ENCODE assay signal across 15 cellular contexts in genomic region chr5:59483971-59484472, GRCh38.
A peak's percentile ranks its signal among the peaks of the same experiment; 100 is the strongest.
DNase-seq lines count a peak whose midpoint lies in the region; ATAC-seq and FAIRE-seq lines count a peak whose summit lies in the region.
"Had no signal": no experiment of that assay in that cellular context is flagged by ENCODE, and none has a peak within 500 bp of the region (broad histone marks: within the 10 kb centered on the region; RNA-seq: fewer than 3 reads in every experiment).

No MANE protein-coding gene starts in this region.

- FAIRE-seq in urothelium cell line (lab: Jason Lieb, UNC), result no peak
- FAIRE-seq: G401.6 had no signal

- peak; percentile 80 for ATAC-seq in activated T-helper 17 cell treated with anti-CD3 and anti-CD28 coated beads, Interleukin-2, amount 50 U/mL, for 72 hours (replicated peaks)
- no peak for ATAC-seq in HG03442 (IDR thresholded peaks at IDR 0.05; ENCODE audit: unreplicated experiment)
- ATAC-seq: mucosa of descending colon had no signal

- no peaks in the 10 kb centered on the region for H3K9me3 Mint-ChIP-seq in activated naive CD4-positive, alpha-beta T cell treated with anti-CD3 and anti-CD28 coated beads, Interleukin-2, amount 50 U/mL, for 24 hours
- no peaks in the 10 kb centered on the region for H3K9me3 Mint-ChIP-seq in activated T-helper 17 cell treated with anti-CD3 and anti-CD28 coated beads, Interleukin-2, amount 50 U/mL, for 72 hours
- H3K9me3 Mint-ChIP-seq: activated CD4-positive, alpha-beta T cell treated with anti-CD3 and anti-CD28 coated beads, Interleukin-2, amount 10 ng/mL, durations not matched to agents 7 days and 5 days; type B pancreatic cell had no signal

- peak overlapping the region; percentile 66 for H3K27ac Mint-ChIP-seq in activated naive CD4-positive, alpha-beta T cell treated with anti-CD3 and anti-CD28 coated beads, Interleukin-2, amount 50 U/mL, for 24 hours
- peak overlapping the region; percentile 80 for H3K27ac Mint-ChIP-seq in activated T-helper 17 cell treated with anti-CD3 and anti-CD28 coated beads, Interleukin-2, amount 50 U/mL, for 72 hours
- H3K27ac Mint-ChIP-seq: activated CD4-positive, alpha-beta T cell treated with anti-CD3 and anti-CD28 coated beads, Interleukin-2, amount 10 ng/mL, durations not matched to agents 7 days and 5 days; type B pancreatic cell had no signal

- DNase-seq in activated naive CD4-positive, alpha-beta T cell treated with anti-CD3 and anti-CD28 coated beads, Interleukin-2, amount 50 U/mL, for 16 hours, result no peak
- peak; percentile 71 for DNase-seq in iris pigment epithelial cell (ENCODE audit: low read depth)
- peak; percentile 14 for DNase-seq in urothelium cell line (ENCODE audit: low spot score)
- no peak for DNase-seq in GM03348 (ENCODE audit: low spot score)
- no peak for DNase-seq in HuH-7 (ENCODE audit: low spot score)
- DNase-seq: activated CD4-positive, alpha-beta T cell treated with anti-CD3 and anti-CD28 coated beads, Interleukin-2, amount 10 ng/mL, durations not matched to agents 7 days and 5 days; hippocampal formation; mucosa of descending colon; NCI-H774; SJCRH30 had no signal

- no peaks in the 10 kb centered on the region for H3K27me3 Mint-ChIP-seq in activated naive CD4-positive, alpha-beta T cell treated with anti-CD3 and anti-CD28 coated beads, Interleukin-2, amount 50 U/mL, for 24 hours
- peaks cover 4% of the 10 kb centered on the region for H3K27me3 Mint-ChIP-seq in activated T-helper 17 cell treated with anti-CD3 and anti-CD28 coated beads, Interleukin-2, amount 50 U/mL, for 72 hours
- H3K27me3 Mint-ChIP-seq: type B pancreatic cell had no signal

- no peaks in the 10 kb centered on the region for H3K4me1 Mint-ChIP-seq in activated naive CD4-positive, alpha-beta T cell treated with anti-CD3 and anti-CD28 coated beads, Interleukin-2, amount 50 U/mL, for 24 hours
- no peaks in the 10 kb centered on the region for H3K4me1 Mint-ChIP-seq in activated T-helper 17 cell treated with anti-CD3 and anti-CD28 coated beads, Interleukin-2, amount 50 U/mL, for 72 hours

- H3K4me3 Mint-ChIP-seq in activated naive CD4-positive, alpha-beta T cell treated with anti-CD3 and anti-CD28 coated beads, Interleukin-2, amount 50 U/mL, for 24 hours, result no peak overlapping the region
- H3K4me3 Mint-ChIP-seq in activated T-helper 17 cell treated with anti-CD3 and anti-CD28 coated beads, Interleukin-2, amount 50 U/mL, for 72 hours, result peak overlapping the region; percentile 52
- H3K4me3 Mint-ChIP-seq: activated CD4-positive, alpha-beta T cell treated with anti-CD3 and anti-CD28 coated beads, Interleukin-2, amount 10 ng/mL, durations not matched to agents 7 days and 5 days; type B pancreatic cell had no signal

- H3K36me3 Mint-ChIP-seq in activated naive CD4-positive, alpha-beta T cell treated with anti-CD3 and anti-CD28 coated beads, Interleukin-2, amount 50 U/mL, for 24 hours, result no peaks in the 10 kb centered on the region
- H3K36me3 Mint-ChIP-seq in activated T-helper 17 cell treated with anti-CD3 and anti-CD28 coated beads, Interleukin-2, amount 50 U/mL, for 72 hours (ENCODE audit: low read depth), result no peaks in the 10 kb centered on the region

Comparison
In these comparisons a context has a peak if more than half of its experiments do, and no peak if none do; other contexts are left out.
1. DNase-seq: peak in iris pigment epithelial cell (single experiment) and urothelium cell line (single experiment); none in activated naive CD4-positive, alpha-beta T cell treated with anti-CD3 and anti-CD28 coated beads, Interleukin-2, amount 50 U/mL, for 16 hours (single experiment), GM03348 (single experiment) and HuH-7 (single experiment).